In the genomic region with DNA sequence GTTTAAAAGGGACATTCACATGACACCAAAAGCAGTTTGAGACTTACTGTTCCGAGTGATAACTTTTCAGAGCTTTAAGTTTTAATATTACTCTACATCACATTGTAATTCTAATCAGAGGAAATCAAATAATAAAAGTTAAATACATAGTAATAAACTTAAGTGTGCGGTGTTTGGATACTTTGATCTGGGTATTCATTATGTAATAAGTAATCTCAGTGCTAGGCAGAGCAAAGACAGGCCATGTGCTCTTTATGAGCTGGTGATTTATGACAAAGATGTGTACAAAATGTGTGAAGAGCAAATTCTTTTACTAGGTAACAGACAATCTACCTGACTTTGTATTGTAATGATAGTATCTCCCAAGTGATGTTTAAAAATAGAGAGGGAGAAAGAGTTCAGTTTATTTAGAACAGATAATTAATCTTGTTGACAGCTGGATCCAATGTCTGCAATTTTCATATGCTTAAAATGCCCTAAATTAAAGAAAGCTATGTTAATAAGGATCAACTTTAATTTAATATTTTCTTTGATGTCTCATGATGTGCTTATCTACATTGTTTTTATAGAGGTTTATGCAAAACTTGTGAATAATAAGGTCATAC, we compare ENCODE assay signal across 1 cellular context.
TF ChIP-seq lines count a peak whose summit lies in the region.

No MANE protein-coding gene starts in this region.

TF ChIP-seq in HEK293, 187 proteins besides CTCF, POLR2A, EP300 and RAD21 (continued from another document):
- TF ChIP-seq, protein P1, sequence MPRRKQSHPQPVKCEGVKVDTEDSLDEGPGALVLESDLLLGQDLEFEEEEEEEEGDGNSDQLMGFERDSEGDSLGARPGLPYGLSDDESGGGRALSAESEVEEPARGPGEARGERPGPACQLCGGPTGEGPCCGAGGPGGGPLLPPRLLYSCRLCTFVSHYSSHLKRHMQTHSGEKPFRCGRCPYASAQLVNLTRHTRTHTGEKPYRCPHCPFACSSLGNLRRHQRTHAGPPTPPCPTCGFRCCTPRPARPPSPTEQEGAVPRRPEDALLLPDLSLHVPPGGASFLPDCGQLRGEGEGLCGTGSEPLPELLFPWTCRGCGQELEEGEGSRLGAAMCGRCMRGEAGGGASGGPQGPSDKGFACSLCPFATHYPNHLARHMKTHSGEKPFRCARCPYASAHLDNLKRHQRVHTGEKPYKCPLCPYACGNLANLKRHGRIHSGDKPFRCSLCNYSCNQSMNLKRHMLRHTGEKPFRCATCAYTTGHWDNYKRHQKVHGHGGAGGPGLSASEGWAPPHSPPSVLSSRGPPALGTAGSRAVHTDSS (tag by site-specific recombination; IDR thresholded peaks at IDR 0.05), result no peak
- TF ChIP-seq, protein P2, sequence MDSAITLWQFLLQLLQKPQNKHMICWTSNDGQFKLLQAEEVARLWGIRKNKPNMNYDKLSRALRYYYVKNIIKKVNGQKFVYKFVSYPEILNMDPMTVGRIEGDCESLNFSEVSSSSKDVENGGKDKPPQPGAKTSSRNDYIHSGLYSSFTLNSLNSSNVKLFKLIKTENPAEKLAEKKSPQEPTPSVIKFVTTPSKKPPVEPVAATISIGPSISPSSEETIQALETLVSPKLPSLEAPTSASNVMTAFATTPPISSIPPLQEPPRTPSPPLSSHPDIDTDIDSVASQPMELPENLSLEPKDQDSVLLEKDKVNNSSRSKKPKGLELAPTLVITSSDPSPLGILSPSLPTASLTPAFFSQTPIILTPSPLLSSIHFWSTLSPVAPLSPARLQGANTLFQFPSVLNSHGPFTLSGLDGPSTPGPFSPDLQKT (IDR thresholded peaks at IDR 0.05; ENCODE audit: borderline replicate concordance, low read depth, low read length), result no peak
